ENCODE assay signal across 15 cellular contexts in the genomic region with DNA sequence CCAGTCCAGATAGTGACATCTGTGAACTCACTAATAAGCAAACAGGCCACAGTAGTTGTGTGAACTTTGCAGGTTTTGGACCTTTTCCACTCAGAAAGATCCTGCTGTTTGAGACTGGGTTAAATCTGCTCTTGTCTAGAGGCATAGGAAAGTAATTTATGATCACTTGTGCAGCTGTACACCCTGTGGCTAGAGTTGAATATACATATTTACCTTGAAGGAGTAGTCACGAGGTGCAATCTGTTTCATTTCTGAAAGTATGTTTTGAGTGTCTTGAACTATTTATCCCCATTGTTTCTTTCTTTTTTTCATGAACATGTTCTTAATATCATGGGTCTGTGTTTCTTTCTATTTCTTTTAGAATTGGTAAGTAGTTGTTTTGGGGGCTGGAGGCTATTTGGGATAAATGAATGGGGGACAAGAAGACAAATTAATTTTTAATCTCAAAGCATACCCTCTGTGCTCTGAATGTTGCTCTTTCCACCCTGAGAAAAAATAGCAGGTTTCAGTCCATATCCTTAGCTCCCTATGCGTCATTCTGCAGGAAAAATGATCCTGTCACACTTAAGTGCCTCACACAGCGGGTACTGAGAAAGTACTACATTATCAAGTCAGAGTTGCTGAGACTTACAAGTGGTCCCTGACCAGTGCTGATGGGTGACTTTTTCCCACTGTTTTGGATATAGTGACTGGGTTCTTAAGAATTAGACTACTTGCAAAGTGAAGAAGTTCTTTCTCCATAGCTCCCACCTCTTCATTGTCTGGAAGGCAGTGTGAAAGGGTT. TPM values are rescaled to one million over a fixed set of nuclear protein-coding genes. Genes with fewer than 3 reads are reported as not detected.
DNase-seq lines count a peak whose midpoint lies in the region; ATAC-seq and TF ChIP-seq lines count a peak whose summit lies in the region.
"Had no signal": no experiment of that assay in that cellular context is flagged by ENCODE, and none has a peak within 500 bp of the region (broad histone marks: within the 10 kb centered on the region; RNA-seq: fewer than 3 reads in every experiment).

No MANE protein-coding gene starts in this region.

- no peaks in the 10 kb centered on the region for H3K9me3 ChIP-seq in sigmoid colon
- H3K9me3 ChIP-seq in esophagus squamous epithelium = no peaks in the 10 kb centered on the region
- H3K9me3 ChIP-seq: Caco-2, HAP-1 had no signal

- TF ChIP-seq POLR2A in sigmoid colon (IDR thresholded peaks at IDR 0.05) (no peak), esophagus squamous epithelium (IDR thresholded peaks at IDR 0.05) (no peak)

- ATAC-seq in GM18867 (IDR thresholded peaks at IDR 0.05; ENCODE audit: unreplicated experiment) = peak; percentile 50
- ATAC-seq in HG03095 (IDR thresholded peaks at IDR 0.05; ENCODE audit: unreplicated experiment) = no peak
- ATAC-seq: GM12878, K562 had no signal

- no peaks in the 10 kb centered on the region for H3K36me3 ChIP-seq in sigmoid colon
- H3K36me3 ChIP-seq in esophagus squamous epithelium = no peaks in the 10 kb centered on the region
- H3K36me3 ChIP-seq: BLaER1, HAP-1 had no signal

- no peak overlapping the region for H3K27ac ChIP-seq in sigmoid colon
- no peak overlapping the region for H3K27ac ChIP-seq in esophagus squamous epithelium
- H3K27ac ChIP-seq: BLaER1 had no signal

- no peak for TF ChIP-seq EP300 in sigmoid colon (IDR thresholded peaks at IDR 0.05)

- WGBS in sigmoid colon, 2 donors = 56 to 65% methylated on average over 3 of the region's 3 CpGs
- WGBS in esophagus squamous epithelium, 2 donors = 31 to 37% methylated on average over 3 of the region's 3 CpGs

- H3K27me3 ChIP-seq in sigmoid colon (no peaks in the 10 kb centered on the region), esophagus squamous epithelium (no peaks in the 10 kb centered on the region)
- H3K27me3 ChIP-seq: BLaER1 had no signal

- H3K4me3 ChIP-seq in sigmoid colon = no peak overlapping the region
- no peak overlapping the region for H3K4me3 ChIP-seq in esophagus squamous epithelium
- H3K4me3 ChIP-seq: BLaER1, GM12878, HAP-1, K562 had no signal

- peak; percentile 11 for DNase-seq in NCI-H1417 treated with DMSO at 0.1 percent for 48 hours (lab: John Stamatoyannopoulos, UW)
- DNase-seq in kidney glomerular epithelial cell (lab: John Stamatoyannopoulos, UW) = peak; percentile 19
- DNase-seq in sigmoid colon = no peak
- DNase-seq in esophagus squamous epithelium (lab: John Stamatoyannopoulos, UW) = no peak
- DNase-seq: AML-193; Caco-2; CD8-positive, alpha-beta memory T cell; DMS53 had no signal

- H3K4me1 ChIP-seq in sigmoid colon (no peaks in the 10 kb centered on the region), esophagus squamous epithelium (no peaks in the 10 kb centered on the region)
- H3K4me1 ChIP-seq: BLaER1, Caco-2, HAP-1 had no signal

- no peak for TF ChIP-seq CTCF in sigmoid colon (IDR thresholded peaks at IDR 0.05)
- no peak for TF ChIP-seq CTCF in esophagus squamous epithelium (IDR thresholded peaks at IDR 0.05)

- intact Hi-C loops in sigmoid colon (cut with DNase I) (no loop called here), esophagus squamous epithelium (cut with DNase I) (no loop called here)

RNA-seq across cellular contexts. Expression of a gene that starts 28.2 kb away (rescaled TPM):
- total RNA-seq in sigmoid colon (under 1 TPM; 0.16 to 0.83 (median 0.59) TPM), esophagus squamous epithelium (under 1 TPM in 2 of 4 donors, not detected in 2; 0.06 to 0.95 TPM)
- under 1 TPM in 1 of 3 donors, not detected in 2; 0.04 TPM for polyA plus RNA-seq in sigmoid colon
- total RNA-seq: CD8-positive, alpha-beta memory T cell; Daoy; GM12878; K562 had no signal
- polyA plus RNA-seq: CD8-positive, alpha-beta memory T cell; K562 had no signal

Comparison
In these comparisons a context has a peak if more than half of its experiments do, and no peak if none do; other contexts are left out.
1. DNase-seq: peak in NCI-H1417 treated with DMSO at 0.1 percent for 48 hours (single experiment) and kidney glomerular epithelial cell (single experiment); none in sigmoid colon (single experiment) and esophagus squamous epithelium (single experiment).